Comparison of ENCODE assay signal across 24 cellular contexts in genomic region chr15:99121207-99121606, GRCh38. TPM values are rescaled to one million over a fixed set of nuclear protein-coding genes. Genes with fewer than 3 reads are reported as not detected.
DNase-seq lines count a peak whose midpoint lies in the region; ATAC-seq and TF ChIP-seq lines count a peak whose summit lies in the region.
"Had no signal": no experiment of that assay in that cellular context is flagged by ENCODE, and none has a peak within 500 bp of the region (broad histone marks: within the 10 kb centered on the region; RNA-seq: fewer than 3 reads in every experiment).

No MANE protein-coding gene starts in this region.

- no peak overlapping the region for H3K9ac ChIP-seq in muscle layer of colon (ENCODE audit: low read length)

- H3K4me3 ChIP-seq in Panc1 (ENCODE audit: low read depth in 2 of 2, low read length in 2 of 2) (no peak overlapping the region), dorsolateral prefrontal cortex (peak overlapping the region in 1 of 59 donors; percentile 20), muscle layer of colon (ENCODE audit: low read depth in 1 of 2, low read length in 2 of 2) (peak overlapping the region in 1 of 2 donors; percentile 21), stomach (no peak overlapping the region)
- H3K4me3 ChIP-seq: cardiac muscle cell, HAP-1, prostate gland, smooth muscle cell had no signal

- H3K27ac ChIP-seq in Panc1 (ENCODE audit: low read length): no peak overlapping the region
- peak overlapping the region in 54 of 59 donors; percentile 23 to 98 (median 92) for H3K27ac ChIP-seq in dorsolateral prefrontal cortex
- peak overlapping the region; percentile 71 for H3K27ac ChIP-seq in muscle layer of colon (ENCODE audit: low read depth, low read length)
- H3K27ac ChIP-seq in stomach: peak overlapping the region in 3 of 5 donors; percentile 21 to 96 (median 87)
- H3K27ac ChIP-seq: cardiac muscle cell, neutrophil had no signal

- TF ChIP-seq EP300 in stomach (IDR thresholded peaks at IDR 0.05): no peak

- no peaks in the 10 kb centered on the region for H3K27me3 ChIP-seq in Panc1 (ENCODE audit: control insufficient read depth, insufficient read depth, low read length)
- no peaks in the 10 kb centered on the region for H3K27me3 ChIP-seq in dorsolateral prefrontal cortex
- H3K27me3 ChIP-seq in muscle layer of colon (ENCODE audit: control insufficient read depth in 1 of 2, insufficient read depth in 2 of 2, low read length in 2 of 2): no peaks in the 10 kb centered on the region
- H3K27me3 ChIP-seq in stomach: no peaks in the 10 kb centered on the region
- H3K27me3 ChIP-seq: cardiac muscle cell had no signal

- intact Hi-C loops in Panc1 (cut with micrococcal nuclease; ENCODE audit: unreplicated experiment) (no loop called here), dorsolateral prefrontal cortex (cut with DNase I) (loop anchor here in 1 of 2 donors (5.0 kb wide), 1 partner anchor 71 kb away; no protein-coding TSS in a partner anchor), stomach (cut with DNase I; ENCODE audit: low total_unique reads) (no loop called here)

- BruUV-seq in Panc1 (replicated peaks; lab: Mats Ljungman, UMichigan): TSS peak; percentile 14

- POLR2A ChIA-PET in Panc1 (lab: Charles Lee): no interaction called here

- no peak for TF ChIP-seq POLR2A in stomach (IDR thresholded peaks at IDR 0.05)

- WGBS in stomach, 5 donors: 79 to 87% (median 84%) methylated on average over 10 of the region's 10 CpGs

- no peak for ATAC-seq in Panc1
- no peak for ATAC-seq in HG03520 (IDR thresholded peaks at IDR 0.05; ENCODE audit: unreplicated experiment)
- ATAC-seq: SK-N-SH treated with all-trans-retinoic acid at 6 μM for 48 hours, T-helper 17 cell had no signal

- H3K4me1 ChIP-seq in Panc1 (ENCODE audit: control insufficient read depth, insufficient read depth, low read length) (peaks cover 38% of the 10 kb centered on the region), muscle layer of colon (ENCODE audit: insufficient read depth, low read length) (peaks cover 97% of the 10 kb centered on the region), stomach (peaks cover 16 to 84% (median 44%) of the 10 kb centered on the region in 4 donors)

- no peaks in the 10 kb centered on the region for H3K9me3 ChIP-seq in Panc1 (ENCODE audit: control insufficient read depth, insufficient read depth, low read depth, low read length)
- H3K9me3 ChIP-seq in muscle layer of colon (ENCODE audit: low read length): no peaks in the 10 kb centered on the region
- H3K9me3 ChIP-seq in stomach: no peaks in the 10 kb centered on the region
- H3K9me3 ChIP-seq: HAP-1, neutrophil, prostate gland had no signal

- DNase-seq in Panc1 (ENCODE audit: low read depth, low spot score) (no peak), dorsolateral prefrontal cortex (peak in 3 of 10 donors; percentile 22 to 35 (median 31)), stomach (no peak), NOMO-1 treated with dmso at 0.1 percent for 144 hours (lab: John Stamatoyannopoulos, UW; ENCODE audit: unreplicated experiment) (no peak), NCI-H69 (lab: John Stamatoyannopoulos, UW) (no peak)
- DNase-seq: activated CD4-positive, alpha-beta memory T cell treated with anti-CD3 and anti-CD28 coated beads for 36 hours; activated CD4-positive, CD25-positive, alpha-beta regulatory T cell treated with anti-CD3 and anti-CD28 coated beads, Interleukin-2, amount 50 U/mL, for 72 hours; activated CD8-positive, alpha-beta memory T cell treated with anti-CD3 and anti-CD28 coated beads, Interleukin-2, amount 50 U/mL, for 4 hours; Calu3; DMS79 treated with DMSO at 0.1 percent for 48 hours; islet precursor cell; NCI-H1417; NCI-H446 treated with DMSO at 0.1 percent for 48 hours; OCI-M1; stimulated activated CD4-positive, alpha-beta T cell treated with anti-CD3 and anti-CD28 coated beads, Interleukin-1b, Interleukin-23, amount 100 ng/mL, for 48 hours; T-helper 17 cell had no signal

- CTCF ChIA-PET in Panc1 (lab: Charles Lee): no interaction called here

- in situ Hi-C loops in Panc1 (cut with HindIII; ENCODE audit: low pct_unique_long_range_greater_than_20kb, low sequenced_read_pairs): no loop called here

- TF ChIP-seq CTCF in Panc1 (IDR thresholded peaks at IDR 0.05) (no peak), dorsolateral prefrontal cortex (IDR thresholded peaks at IDR 0.05 in 54 of 56, conservative IDR thresholded peaks at IDR 0.05 in 2 of 56; ENCODE audit: low read depth in 1 of 56, partially characterized antibody in 56 of 56) (no peak), stomach (IDR thresholded peaks at IDR 0.05) (no peak)

- H3K36me3 ChIP-seq in Panc1 (ENCODE audit: control insufficient read depth, insufficient read depth, low read length): no peaks in the 10 kb centered on the region
- peaks cover 74% of the 10 kb centered on the region for H3K36me3 ChIP-seq in muscle layer of colon (ENCODE audit: insufficient read depth, low read length)
- H3K36me3 ChIP-seq in stomach: peaks cover 0 to 32% (median 9%) of the 10 kb centered on the region in 4 donors
- H3K36me3 ChIP-seq: cardiac muscle cell, HAP-1, neutrophil had no signal

RNA-seq across cellular contexts. Expression of gene SYNM, which starts 16.3 kb away (rescaled TPM):
- 38.9 TPM for total RNA-seq in Panc1 (2021; ENCODE audit: unreplicated experiment)
- 29.7 TPM for polyA plus RNA-seq in Panc1 (2012; ENCODE audit: insufficient read length)
- 100 to 1,000 TPM in 13 of 120 experiments, 10 to 100 TPM in 107; 54.7 to 162 (median 78.7) TPM for total RNA-seq in dorsolateral prefrontal cortex
- 100 to 1,000 TPM in 4 of 5 donors, 10 to 100 TPM in 1; 71.3 to 469 (median 235) TPM for total RNA-seq in stomach
- 10 to 100 TPM in 1 of 3 donors, 1 to 10 TPM in 2; 4.0 to 88.7 (median 5.7) TPM for polyA plus RNA-seq in stomach
